ENCODE assay signal across 9 cellular contexts in the genomic region with DNA sequence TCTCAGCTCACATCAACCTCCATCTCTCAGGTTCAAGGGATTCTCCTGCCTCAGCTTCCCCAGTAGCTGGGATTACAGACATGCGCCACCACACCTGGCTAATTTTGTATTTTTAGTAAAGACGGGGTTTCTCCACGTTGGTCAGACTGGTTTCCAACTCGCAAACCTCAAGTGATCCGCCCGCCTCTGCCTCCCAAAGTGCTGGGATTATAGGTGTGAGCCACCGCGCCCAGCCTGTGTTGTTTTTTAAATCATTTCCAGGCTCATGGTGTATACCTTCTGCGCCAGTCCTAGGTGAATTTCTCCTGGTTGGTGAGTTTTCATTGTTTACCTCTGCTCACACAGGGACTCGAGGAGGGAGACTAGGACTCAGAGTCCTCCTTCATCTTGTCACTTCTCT. TPM values are rescaled to one million over a fixed set of nuclear protein-coding genes. Genes with fewer than 3 reads are reported as not detected.
A peak's percentile ranks its signal among the peaks of the same experiment; 100 is the strongest.
DNase-seq lines count a peak whose midpoint lies in the region; ATAC-seq, FAIRE-seq and TF ChIP-seq lines count a peak whose summit lies in the region.
"Not testable (repeated sequence)": the region's sequence is repeated elsewhere in the genome, so short reads cannot be mapped to it uniquely, and the experiment has no call there.
"Had no signal": no experiment of that assay in that cellular context is flagged by ENCODE, and none has a peak within 500 bp of the region (broad histone marks: within the 10 kb centered on the region; RNA-seq: fewer than 3 reads in every experiment).

No MANE protein-coding gene starts in this region.

- not testable (repeated sequence) for H3K9me3 Mint-ChIP-seq in CD8-positive, alpha-beta T cell; WTC11

- H3K4me1 ChIP-seq in CD8-positive, alpha-beta T cell (ENCODE audit: insufficient read depth, low read length), result peaks cover 45% of the 10 kb centered on the region
- H3K4me1 ChIP-seq in K562 (replicated peaks in 1 of 2; ENCODE audit: control insufficient read depth in 2 of 2, insufficient read depth in 2 of 2, low read length in 2 of 2) (peaks cover 12 to 42% of the 10 kb centered on the region in 2 experiments; a peak in 4 of 5 replicates), esophagus squamous epithelium (peaks cover 29 to 80% (median 33%) of the 10 kb centered on the region in 3 donors), right lobe of liver (peaks cover 0 to 45% (median 16%) of the 10 kb centered on the region in 4 donors), pancreas (peaks cover 11 to 12% (median 11%) of the 10 kb centered on the region in 3 donors), thymus (ENCODE audit: control insufficient read depth, insufficient read depth, low read length) (peaks cover 12% of the 10 kb centered on the region)

- peak overlapping the region; percentile 100 for H3K9ac ChIP-seq in K562 (ENCODE audit: insufficient read depth in 1 of 2, low read depth in 2 of 2, low read length in 2 of 2)

- TF ChIP-seq RAD21 in K562 (CRISPR knock-in tag; conservative IDR thresholded peaks at IDR 0.05 in 1 of 2, IDR thresholded peaks at IDR 0.05 in 1 of 2), result not testable (repeated sequence)

- CTCF ChIA-PET in CD8-positive, alpha-beta T cell (lab: Charles Lee), result interaction anchor here (1.0 kb wide), 1 partner anchor 14 kb away, joined by 3 read pairs; no protein-coding TSS in a partner anchor
- CTCF ChIA-PET in WTC11 (lab: Charles Lee); K562 (lab: Yijun Ruan, JAX; ENCODE audit: low intra/inter-chr PET ratio): not testable (repeated sequence)

- peaks cover 12% of the 10 kb centered on the region for H3K36me3 ChIP-seq in CD8-positive, alpha-beta T cell (ENCODE audit: insufficient read depth, low read length)
- peaks cover 52% of the 10 kb centered on the region for H3K36me3 ChIP-seq in KOPT-K1 (ENCODE audit: insufficient read depth, low read length)
- H3K36me3 ChIP-seq in K562 (ENCODE audit: control insufficient read depth, insufficient read depth, low read length), result peaks cover 55% of the 10 kb centered on the region
- peaks cover 0 to 45% (median 0%) of the 10 kb centered on the region in 3 donors for H3K36me3 ChIP-seq in esophagus squamous epithelium
- peaks cover 0 to 40% (median 9%) of the 10 kb centered on the region in 4 donors for H3K36me3 ChIP-seq in right lobe of liver
- H3K36me3 ChIP-seq in pancreas, result peaks cover 0 to 22% (median 16%) of the 10 kb centered on the region in 3 donors
- H3K36me3 ChIP-seq in thymus (ENCODE audit: control insufficient read depth, insufficient read depth), result peaks cover 21% of the 10 kb centered on the region

- FAIRE-seq in K562 (lab: Jason Lieb, UNC), result peak; percentile 69
- FAIRE-seq in pancreas (lab: Jason Lieb, UNC), result not testable (repeated sequence)

- not testable (repeated sequence) for H2AFZ ChIP-seq in K562 (ENCODE audit: low read depth, low read length)

- peaks cover 58% of the 10 kb centered on the region for H3K4me1 Mint-ChIP-seq in CD8-positive, alpha-beta T cell (ENCODE audit: low read depth)
- H3K4me1 Mint-ChIP-seq in WTC11, result peaks cover 37% of the 10 kb centered on the region

- in situ Hi-C loops in K562 (cut with MboI), result not testable (repeated sequence)

- not testable (repeated sequence) for TF ChIP-seq EP300 in K562 (IDR thresholded peaks at IDR 0.05; ENCODE audit: low read length)

- H4K20me1 ChIP-seq in K562 (replicated peaks; ENCODE audit: control insufficient read depth, insufficient read depth, low read length), result not testable (repeated sequence)

- WGBS in K562 (ENCODE audit: insufficient coverage, low coverage, missing lambda C conversion rate), result 87% methylated on average over 7 of the region's 10 CpGs
- WGBS in esophagus squamous epithelium, 2 donors, result 64 to 68% methylated on average over 8 to 10 of the region's 10 CpGs
- 66% methylated on average over 6 of the region's 10 CpGs for WGBS in right lobe of liver (ENCODE audit: insufficient coverage, low coverage, low lambda C conversion rate, missing lambda C conversion rate)
- WGBS in pancreas, 2 donors, result 59 to 66% methylated on average over 10 of the region's 10 CpGs
- 91% methylated on average over 10 of the region's 10 CpGs for WGBS in thymus

- H3K27me3 Mint-ChIP-seq in CD8-positive, alpha-beta T cell (ENCODE audit: low read depth), result peaks cover 17% of the 10 kb centered on the region
- H3K27me3 Mint-ChIP-seq in WTC11 (ENCODE audit: low read depth), result peaks cover 29% of the 10 kb centered on the region

- H3K27ac ChIP-seq in CD8-positive, alpha-beta T cell (ENCODE audit: low read depth, low read length); thymus (ENCODE audit: low read depth): not testable (repeated sequence)
- H3K27ac ChIP-seq in KOPT-K1 (ENCODE audit: low read depth, low read length, poor library complexity, severe bottlenecking) (peak overlapping the region; percentile 93), K562 (ENCODE audit: extremely low read depth, low read depth, low read length) (peak overlapping the region; percentile 99), esophagus squamous epithelium (peak overlapping the region; percentile 90 to 98 (median 95)), right lobe of liver (peak overlapping the region in 1 of 3 donors; percentile 86), pancreas (peak overlapping the region in 1 of 4 donors; percentile 89)

- peak overlapping the region; percentile 95 for H3K27ac Mint-ChIP-seq in CD8-positive, alpha-beta T cell
- peak overlapping the region; percentile 86 for H3K27ac Mint-ChIP-seq in WTC11

- not testable (repeated sequence) for H3K9me3 ChIP-seq in CD8-positive, alpha-beta T cell (ENCODE audit: low read length); KOPT-K1 (ENCODE audit: insufficient read depth, low read length, poor library complexity, severe bottlenecking); K562 (replicated peaks; ENCODE audit: control insufficient read depth, insufficient read depth, low read depth, low read length); esophagus squamous epithelium; right lobe of liver; pancreas; thymus (ENCODE audit: control insufficient read depth)

- intact Hi-C loops in CD8-positive, alpha-beta T cell (cut with DNase I, micrococcal nuclease), result loop anchor here (2.0 to 5.0 kb wide), 8 partner anchors 108 to 932 kb away; partner anchors contain the start of genes ATP5ME (in 1 of the 2), DGKQ (in 1 of the 2), GAK (in 1 of the 2) and IDUA (in 1 of the 2)
- intact Hi-C loops in K562 (cut with micrococcal nuclease), result loop anchor here (5.0 kb wide), 2 partner anchors 98 to 207 kb away; partner anchors contain the start of gene IDUA
- intact Hi-C loops in esophagus squamous epithelium (cut with DNase I); right lobe of liver (cut with DNase I); pancreas (cut with DNase I): not testable (repeated sequence)

- not testable (repeated sequence) for H3K27me3 ChIP-seq in CD8-positive, alpha-beta T cell (ENCODE audit: insufficient read depth, low read length); K562 (ENCODE audit: control insufficient read depth in 2 of 2, insufficient read depth in 2 of 2, low read length in 2 of 2); esophagus squamous epithelium; right lobe of liver; pancreas
- H3K27me3 ChIP-seq in thymus (ENCODE audit: control insufficient read depth, insufficient read depth), result peaks cover 12% of the 10 kb centered on the region

- peak overlapping the region; percentile 97 for H3K4me3 ChIP-seq in CD8-positive, alpha-beta T cell (ENCODE audit: low read depth, low read length)
- H3K4me3 ChIP-seq in K562 (peak overlapping the region; percentile 100), esophagus squamous epithelium (peak overlapping the region; percentile 77 to 100 (median 99)), right lobe of liver (peak overlapping the region; percentile 87 to 96 (median 95)), pancreas (peak overlapping the region; percentile 81 to 100 (median 100)), thymus (ENCODE audit: low read length) (peak overlapping the region; percentile 85)

- TSS peak; percentile 41 for BruUV-seq in K562 (replicated peaks; lab: Mats Ljungman, UMichigan)

- H3K9me1 ChIP-seq in K562 (ENCODE audit: control insufficient read depth, insufficient read depth, low read length), result not testable (repeated sequence)

- POLR2A ChIA-PET in CD8-positive, alpha-beta T cell (lab: Charles Lee); WTC11 (lab: Charles Lee): not testable (repeated sequence)
- POLR2A ChIA-PET in K562 (lab: Yijun Ruan, JAX), result interaction anchor here (1.3 kb wide), 1 partner anchor 10 kb away, joined by 4 read pairs; no protein-coding TSS in a partner anchor

- TF ChIP-seq POLR2A in K562 (conservative IDR thresholded peaks at IDR 0.05); esophagus squamous epithelium (IDR thresholded peaks at IDR 0.05); right lobe of liver (IDR thresholded peaks at IDR 0.05): not testable (repeated sequence)

- ATAC-seq in CD8-positive, alpha-beta T cell; WTC11; K562; right lobe of liver; pancreas: not testable (repeated sequence)

- peaks cover 47% of the 10 kb centered on the region for H3K36me3 Mint-ChIP-seq in CD8-positive, alpha-beta T cell
- peaks cover 50% of the 10 kb centered on the region for H3K36me3 Mint-ChIP-seq in WTC11

- H3K4me3 Mint-ChIP-seq in CD8-positive, alpha-beta T cell, result peak overlapping the region; percentile 92
- peak overlapping the region; percentile 77 for H3K4me3 Mint-ChIP-seq in WTC11

- not testable (repeated sequence) for DNase-seq in CD8-positive, alpha-beta T cell; WTC11 (ENCODE audit: low spot score); K562 (ENCODE audit: extremely low read depth in 1 of 4, low spot score in 3 of 4); esophagus squamous epithelium (lab: John Stamatoyannopoulos, UW); right lobe of liver
- DNase-seq in pancreas, result peak in 1 of 6 donors; percentile 15

- not testable (repeated sequence) for TF ChIP-seq CTCF in CD8-positive, alpha-beta T cell (IDR thresholded peaks at IDR 0.05); WTC11 (IDR thresholded peaks at IDR 0.05); K562 (IDR thresholded peaks at IDR 0.05 in 2 of 3, conservative IDR thresholded peaks at IDR 0.05 in 1 of 3; ENCODE audit: insufficient read depth in 2 of 3, low read depth in 1 of 3, low read length in 3 of 3); esophagus squamous epithelium (IDR thresholded peaks at IDR 0.05); right lobe of liver (IDR thresholded peaks at IDR 0.05); pancreas (IDR thresholded peaks at IDR 0.05)

- peak overlapping the region; percentile 97 for H3K4me2 ChIP-seq in K562 (ENCODE audit: insufficient read depth, low read length)

- H3K79me2 ChIP-seq in K562 (ENCODE audit: control insufficient read depth, insufficient read depth, low read length), result peaks cover 63% of the 10 kb centered on the region

RNA-seq across cellular contexts. Expression of gene CPLX1, which starts 45.7 kb away (rescaled TPM):
- total RNA-seq in CD8-positive, alpha-beta T cell, result 1 to 10 TPM; 1.1 to 1.2 TPM
- total RNA-seq in WTC11 (2021) (1.5 to 3.5 TPM (median 2.0 TPM) in 3 replicates), K562 (2014; rRNA removed) (0.61 and 1.00 TPM in 2 replicates), K562 (2014; rRNA removed; fragmentation: Illumina TruSeq; extraction: Trizol) (not detected in 2 replicates), K562 (2015; rRNA removed; fragmentation: Illumina TruSeq; extraction: Trizol) (0.07 and 0.23 TPM in 2 replicates), K562 (2021) (2.1 and 3.3 TPM in 2 replicates), esophagus squamous epithelium (under 1 TPM in 2 of 4 donors, not detected in 2; 0.44 to 0.57 TPM), right lobe of liver (1 to 10 TPM in 5 of 6 experiments, under 1 TPM in 1; 0.86 to 3.7 (median 2.4) TPM), pancreas (1 to 10 TPM in 3 of 6 donors, under 1 TPM in 3; 0.51 to 1.8 (median 0.89) TPM)
- 1.1 and 1.5 TPM in 2 replicates for total RNA-seq in K562 (2011; cell fraction: chromatin; rRNA removed; ENCODE audit: low replicate concordance)
- 0.92 and 1.3 TPM in 2 replicates for total RNA-seq in K562 (2011; cell fraction: nucleolus; rRNA removed)
- total RNA-seq in K562 (2011; cell fraction: nucleoplasm; rRNA removed), result 0.61 and 0.73 TPM in 2 replicates
- polyA plus RNA-seq in K562 (2011; rRNA removed) (0.17 and 0.23 TPM in 2 replicates), K562 (2014; fragmentation: Illumina TruSeq; extraction: Trizol) (0.12 and 0.21 TPM in 2 replicates), K562 (2014; fragmentation: Nextera tagmentation; extraction: Ambion mirVana) (under 1 TPM in 1 of 2 experiments, not detected in 1; 0.03 TPM), K562 (2014; rRNA removed) (0.55 and 1.3 TPM in 2 replicates), pancreas (1 to 10 TPM; 6.3 to 7.7 TPM), thymus (7.9 TPM)
- 0.04 and 0.33 TPM in 2 replicates for polyA plus RNA-seq in K562 (2011; cell fraction: cytosol; rRNA removed)
- polyA plus RNA-seq in K562 (2011; cell fraction: nucleus; rRNA removed), result 1.2 and 4.9 TPM in 2 replicates
- polyA plus RNA-seq in K562 (2012), result 0.50 and 1.6 TPM in 2 replicates
- 0.18 TPM in 1 of 2 replicates, not detected in the other for polyA minus RNA-seq in K562 (2011; rRNA and poly(A)+ RNA removed)
- 2.2 TPM in 1 of 2 replicates, not detected in the other for polyA minus RNA-seq in K562 (2011; cell fraction: cytosol; rRNA and poly(A)+ RNA removed)
- 0.27 TPM in 1 of 2 replicates, not detected in the other for polyA minus RNA-seq in K562 (2011; cell fraction: nucleus; rRNA and poly(A)+ RNA removed)
- total RNA-seq: RPMI7951 had no signal
